ENCODE assay signal across 2 cellular contexts in the genomic region with DNA sequence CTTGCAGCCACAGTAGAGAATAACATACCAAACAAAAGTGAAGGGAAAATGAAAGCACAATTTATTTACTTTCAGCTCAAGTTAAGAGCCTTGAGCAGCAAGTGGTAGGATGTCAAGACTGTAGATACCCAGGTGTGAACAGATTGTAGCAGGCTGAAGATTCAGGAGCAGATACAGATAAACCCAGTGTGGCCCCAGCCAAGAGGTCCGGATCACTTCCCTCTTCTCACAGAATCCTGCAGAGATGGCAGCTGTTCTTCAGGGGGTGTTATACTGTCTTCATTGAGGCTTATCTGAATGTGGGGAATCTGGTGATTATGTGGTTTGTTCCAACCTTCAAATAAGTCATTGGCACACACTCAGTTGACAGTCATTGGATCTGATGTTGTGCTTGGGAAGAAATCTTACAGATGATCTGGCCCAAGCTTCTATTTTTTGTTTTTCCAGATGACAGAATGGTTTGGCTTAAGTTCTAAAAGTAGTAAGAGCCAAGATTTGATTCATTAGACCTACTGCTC.
A peak's percentile ranks its signal among the peaks of the same experiment; 100 is the strongest.
TF ChIP-seq lines count a peak whose summit lies in the region.

No MANE protein-coding gene starts in this region.

TF ChIP-seq in IMR-90, 13 proteins besides CTCF, POLR2A, EP300 and RAD21:
- TF ChIP-seq FOS (IDR thresholded peaks at IDR 0.05; ENCODE audit: low read depth, low read length) (no peak), RCOR1 (IDR thresholded peaks at IDR 0.05; ENCODE audit: insufficient replicate concordance, low read length) (no peak), SMC3 (IDR thresholded peaks at IDR 0.05; ENCODE audit: low read depth, low read length) (no peak), RFX5 (IDR thresholded peaks at IDR 0.05; ENCODE audit: low read depth, low read length) (no peak), CHD1 (IDR thresholded peaks at IDR 0.05; ENCODE audit: low read depth, low read length) (no peak), CEBPB (IDR thresholded peaks at IDR 0.05; ENCODE audit: low read depth, low read length) (no peak), MAFK (IDR thresholded peaks at IDR 0.05; ENCODE audit: low read depth, low read length) (no peak), MXI1 (IDR thresholded peaks at IDR 0.05; ENCODE audit: borderline replicate concordance, low read depth, low read length) (no peak), NFE2L2 (IDR thresholded peaks at IDR 0.05; ENCODE audit: low read depth, low read length) (no peak), BHLHE40 (IDR thresholded peaks at IDR 0.05; ENCODE audit: low read depth, low read length) (no peak), MAZ (IDR thresholded peaks at IDR 0.05; ENCODE audit: borderline replicate concordance, low read depth, low read length) (no peak)
- TF ChIP-seq, protein P1, sequence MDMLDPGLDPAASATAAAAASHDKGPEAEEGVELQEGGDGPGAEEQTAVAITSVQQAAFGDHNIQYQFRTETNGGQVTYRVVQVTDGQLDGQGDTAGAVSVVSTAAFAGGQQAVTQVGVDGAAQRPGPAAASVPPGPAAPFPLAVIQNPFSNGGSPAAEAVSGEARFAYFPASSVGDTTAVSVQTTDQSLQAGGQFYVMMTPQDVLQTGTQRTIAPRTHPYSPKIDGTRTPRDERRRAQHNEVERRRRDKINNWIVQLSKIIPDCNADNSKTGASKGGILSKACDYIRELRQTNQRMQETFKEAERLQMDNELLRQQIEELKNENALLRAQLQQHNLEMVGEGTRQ (IDR thresholded peaks at IDR 0.05; ENCODE audit: low read depth, low read length), result no peak
- TF ChIP-seq, protein P2, sequence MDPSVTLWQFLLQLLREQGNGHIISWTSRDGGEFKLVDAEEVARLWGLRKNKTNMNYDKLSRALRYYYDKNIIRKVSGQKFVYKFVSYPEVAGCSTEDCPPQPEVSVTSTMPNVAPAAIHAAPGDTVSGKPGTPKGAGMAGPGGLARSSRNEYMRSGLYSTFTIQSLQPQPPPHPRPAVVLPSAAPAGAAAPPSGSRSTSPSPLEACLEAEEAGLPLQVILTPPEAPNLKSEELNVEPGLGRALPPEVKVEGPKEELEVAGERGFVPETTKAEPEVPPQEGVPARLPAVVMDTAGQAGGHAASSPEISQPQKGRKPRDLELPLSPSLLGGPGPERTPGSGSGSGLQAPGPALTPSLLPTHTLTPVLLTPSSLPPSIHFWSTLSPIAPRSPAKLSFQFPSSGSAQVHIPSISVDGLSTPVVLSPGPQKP (IDR thresholded peaks at IDR 0.05; ENCODE audit: borderline replicate concordance, low read depth, low read length), result no peak
TF ChIP-seq in IMR-90: peak in this region for 0.

TF ChIP-seq in GM12878, 131 proteins besides CTCF, POLR2A, EP300 and RAD21:
- TF ChIP-seq CHD1 (IDR thresholded peaks at IDR 0.05; ENCODE audit: low read depth, low read length) (no peak), SPI1 (IDR thresholded peaks at IDR 0.05; ENCODE audit: borderline replicate concordance, insufficient read depth, low read depth, low read length) (peak; percentile 63; the same call in 1 of the 2 replicates)
